Comparison of ENCODE assay signal across 20 cellular contexts in genomic region chr9:95552241-95552640, GRCh38.
"Had no signal": no experiment of that assay in that cellular context is flagged by ENCODE, and none has a peak within 500 bp of the region (broad histone marks: within the 10 kb centered on the region; RNA-seq: fewer than 3 reads in every experiment).

No MANE protein-coding gene starts in this region.

- H3K4me3 ChIP-seq: cardiac muscle cell, mucosa of descending colon had no signal

- DNase-seq: activated CD4-positive, alpha-beta memory T cell treated with anti-CD3 and anti-CD28 coated beads, Interleukin-2, amount 10 ng/mL, durations not matched to agents 7 days and 5 days; activated CD4-positive, alpha-beta T cell treated with anti-CD3 and anti-CD28 coated beads for 48 hours; activated CD4-positive, CD25-positive, alpha-beta regulatory T cell; activated CD8-positive, alpha-beta memory T cell treated with anti-CD3 and anti-CD28 coated beads, Interleukin-2, amount 10 ng/mL, durations not matched to agents 7 days and 5 days; activated naive CD8-positive, alpha-beta T cell treated with anti-CD3 and anti-CD28 coated beads, Interleukin-2, amount 10 ng/mL, durations not matched to agents 7 days and 5 days; foreskin fibroblast; hippocampal formation; immature natural killer cell; left ventricle myocardium superior; mucosa of descending colon; naive B cell; sigmoid colon; stimulated activated CD4-positive, alpha-beta T cell treated with anti-CD3 and anti-CD28 coated beads, Interleukin-4, amount 100 ng/mL, for 24 hours; stomach had no signal

- H3K4me1 Mint-ChIP-seq: activated CD4-positive, alpha-beta memory T cell treated with anti-CD3 and anti-CD28 coated beads, Interleukin-2, amount 10 ng/mL, durations not matched to agents 7 days and 5 days; activated CD8-positive, alpha-beta memory T cell treated with anti-CD3 and anti-CD28 coated beads, Interleukin-2, amount 10 ng/mL, durations not matched to agents 7 days and 5 days; activated naive CD8-positive, alpha-beta T cell treated with anti-CD3 and anti-CD28 coated beads, Interleukin-2, amount 10 ng/mL, durations not matched to agents 7 days and 5 days had no signal

- H3K4me3 Mint-ChIP-seq: activated CD4-positive, alpha-beta memory T cell treated with anti-CD3 and anti-CD28 coated beads, Interleukin-2, amount 10 ng/mL, durations not matched to agents 7 days and 5 days; activated CD8-positive, alpha-beta memory T cell treated with anti-CD3 and anti-CD28 coated beads, Interleukin-2, amount 10 ng/mL, durations not matched to agents 7 days and 5 days; activated naive CD8-positive, alpha-beta T cell treated with anti-CD3 and anti-CD28 coated beads, Interleukin-2, amount 10 ng/mL, durations not matched to agents 7 days and 5 days; memory B cell; naive B cell; stimulated activated effector memory CD8-positive, alpha-beta T cell treated with anti-CD3 and anti-CD28 coated beads, Interleukin-12 subunit alpha, Interleukin-12 subunit beta, amount 100 ng/mL, for 72 hours; T-helper 2 cell treated with Interferon-gamma antibody and Interleukin-4, amounts not matched to agents 5 μg/mL and 100 μg/mL, for 36 hours had no signal

- H3K27ac Mint-ChIP-seq: activated CD4-positive, alpha-beta memory T cell treated with anti-CD3 and anti-CD28 coated beads, Interleukin-2, amount 10 ng/mL, durations not matched to agents 7 days and 5 days; activated CD8-positive, alpha-beta memory T cell treated with anti-CD3 and anti-CD28 coated beads, Interleukin-2, amount 10 ng/mL, durations not matched to agents 7 days and 5 days; activated naive CD8-positive, alpha-beta T cell treated with anti-CD3 and anti-CD28 coated beads, Interleukin-2, amount 10 ng/mL, durations not matched to agents 7 days and 5 days; immature natural killer cell; memory B cell; naive B cell; stimulated activated effector memory CD8-positive, alpha-beta T cell treated with anti-CD3 and anti-CD28 coated beads, Interleukin-12 subunit alpha, Interleukin-12 subunit beta, amount 100 ng/mL, for 72 hours; T-helper 2 cell treated with Interferon-gamma antibody and Interleukin-4, amounts not matched to agents 5 μg/mL and 100 μg/mL, for 36 hours had no signal

- H3K4me1 ChIP-seq: sigmoid colon, stomach had no signal

- H3K9me3 ChIP-seq: mucosa of descending colon, sigmoid colon, stomach, upper lobe of left lung had no signal

- H3K36me3 ChIP-seq: cardiac muscle cell, sigmoid colon, stomach, upper lobe of left lung had no signal

- H3K36me3 Mint-ChIP-seq: immature natural killer cell, memory B cell had no signal

- H3K9me3 Mint-ChIP-seq: immature natural killer cell; stimulated activated effector memory CD8-positive, alpha-beta T cell treated with anti-CD3 and anti-CD28 coated beads, Interleukin-12 subunit alpha, Interleukin-12 subunit beta, amount 100 ng/mL, for 72 hours; T-helper 2 cell treated with Interferon-gamma antibody and Interleukin-4, amounts not matched to agents 5 μg/mL and 100 μg/mL, for 36 hours had no signal

- H3K27ac ChIP-seq: cardiac muscle cell, epithelial cell of prostate, sigmoid colon, stomach, upper lobe of left lung had no signal
